In genomic region chr15:72445426-72445825, GRCh38 we compare ENCODE assay signal across 2 cellular contexts.
TF ChIP-seq lines count a peak whose summit lies in the region.

No MANE protein-coding gene starts in this region.

TF ChIP-seq in Ishikawa, 13 proteins besides CTCF, POLR2A, EP300 and RAD21:
- no peak for TF ChIP-seq CREB1 (IDR thresholded peaks at IDR 0.05; ENCODE audit: low read depth)
- 0 out of 2 replicates have a peak, but pooled peaks have one; percentile 16 for TF ChIP-seq NFIC (IDR thresholded peaks at IDR 0.05)
- TF ChIP-seq REST (IDR thresholded peaks at IDR 0.05; ENCODE audit: low read depth) = no peak
- no peak for TF ChIP-seq EGR1 (IDR thresholded peaks at IDR 0.05)
- no peak for TF ChIP-seq TCF12 (IDR thresholded peaks at IDR 0.05; ENCODE audit: low read depth)

TF ChIP-seq in K562, 482 proteins besides CTCF, POLR2A, EP300 and RAD21:
- TF ChIP-seq MXD1 (CRISPR knock-in tag; IDR thresholded peaks at IDR 0.05; ENCODE audit: borderline replicate concordance, poor library complexity, severe bottlenecking) (no peak), NFIC (IDR thresholded peaks at IDR 0.05) (peak; percentile 43; the same call in 1 of the 2 replicates), ZNF717 (CRISPR knock-in tag; IDR thresholded peaks at IDR 0.05) (no peak)
